ENCODE assay signal across 8 cellular contexts in genomic region chr7:148884299-148885022, GRCh38. TPM values are rescaled to one million over a fixed set of nuclear protein-coding genes. Genes with fewer than 3 reads are reported as not detected.
DNase-seq lines count a peak whose midpoint lies in the region; ATAC-seq, FAIRE-seq and TF ChIP-seq lines count a peak whose summit lies in the region.

No MANE protein-coding gene starts in this region.

- H3K4me3 ChIP-seq in NT2/D1 (ENCODE audit: insufficient read length, low read depth), result peak overlapping the region; percentile 60
- H3K4me3 ChIP-seq in endothelial cell of umbilical vein (replicated peaks in 1 of 3; ENCODE audit: insufficient read depth in 1 of 3, low read depth in 1 of 3, low read length in 3 of 3), result peak overlapping the region; percentile 74 to 97 (median 95)
- peak overlapping the region; percentile 71 for H3K4me3 ChIP-seq in mononuclear cell (ENCODE audit: low read length)

- DNase-seq in D341Med (ENCODE audit: low spot score) (peak; percentile 99), HTR-8/SVneo (ENCODE audit: insufficient read length, low spot score) (peak; percentile 90), NT2/D1 (ENCODE audit: low read depth, low spot score) (peak; percentile 70), endothelial cell of umbilical vein (ENCODE audit: low read depth, low spot score) (peak; percentile 92)
- DNase-seq in activated CD8-positive, alpha-beta memory T cell treated with anti-CD3 and anti-CD28 coated beads, Interleukin-2, amount 50 U/mL, for 48 hours, result peak; percentile 96
- DNase-seq in stimulated activated CD8-positive, alpha-beta memory T cell treated with anti-CD3 and anti-CD28 coated beads, Interleukin-2, amount 100 ng/mL, for 1 hour (ENCODE audit: low read depth in 2 of 2), result peak; percentile 85 to 87

- intact Hi-C loops in endothelial cell of umbilical vein (cut with micrococcal nuclease), result loop anchor here (1.0 to 10.0 kb wide), 10 partner anchors 38 to 310 kb away; partner anchors contain the start of genes PDIA4, ZNF398 and ZNF786

- CTCF ChIA-PET in endothelial cell of umbilical vein (lab: Charles Lee), result interaction anchor here (1.0 kb wide), 1 partner anchor 57 kb away, joined by 3 read pairs; no protein-coding TSS in a partner anchor

- H4K20me1 ChIP-seq in endothelial cell of umbilical vein (replicated peaks; ENCODE audit: control insufficient read depth, extremely low read depth, insufficient read depth, low read length), result peaks cover 6% of the 10 kb centered on the region

- ATAC-seq in GM21390 (IDR thresholded peaks at IDR 0.05; ENCODE audit: unreplicated experiment), result peak; percentile 86

- FAIRE-seq in HTR-8/SVneo (lab: Jason Lieb, UNC) (peak; percentile 51), endothelial cell of umbilical vein (lab: Jason Lieb, UNC) (peak; percentile 18)

- no TSS peak for BruUV-seq in endothelial cell of umbilical vein (replicated peaks; lab: Mats Ljungman, UMichigan)

- H3K4me2 ChIP-seq in endothelial cell of umbilical vein (ENCODE audit: insufficient read depth, low read length), result peak overlapping the region; percentile 14

- peak overlapping the region; percentile 81 for H3K27ac ChIP-seq in endothelial cell of umbilical vein (ENCODE audit: insufficient read depth, low read depth, low read length)

- H3K36me3 ChIP-seq in NT2/D1 (ENCODE audit: insufficient read depth, insufficient read length, low read length) (peaks cover 3% of the 10 kb centered on the region), endothelial cell of umbilical vein (ENCODE audit: control insufficient read depth in 2 of 2, extremely low read depth in 1 of 2, insufficient read depth in 2 of 2, low read length in 2 of 2) (no peaks in the 10 kb centered on the region)

- TF ChIP-seq POLR2A in endothelial cell of umbilical vein (IDR thresholded peaks at IDR 0.05; ENCODE audit: low read depth, low read length), result peak; percentile 72

- H3K9me3 ChIP-seq in NT2/D1 (ENCODE audit: insufficient read depth, low read length) (no peaks in the 10 kb centered on the region), endothelial cell of umbilical vein (replicated peaks; ENCODE audit: control insufficient read depth, insufficient read depth, low read length) (no peaks in the 10 kb centered on the region), mononuclear cell (ENCODE audit: low read depth, low read length) (no peaks in the 10 kb centered on the region)

- H3K27me3 ChIP-seq in NT2/D1 (ENCODE audit: insufficient read depth, insufficient read length) (no peaks in the 10 kb centered on the region), endothelial cell of umbilical vein (ENCODE audit: control insufficient read depth in 2 of 2, insufficient read depth in 2 of 2, low read length in 2 of 2) (no peaks in the 10 kb centered on the region), mononuclear cell (ENCODE audit: insufficient read depth, low read length) (no peaks in the 10 kb centered on the region)

- H3K4me1 ChIP-seq in NT2/D1 (ENCODE audit: insufficient read depth, insufficient read length) (no peaks in the 10 kb centered on the region), endothelial cell of umbilical vein (ENCODE audit: control insufficient read depth, extremely low read depth, insufficient read depth, low read length) (peaks cover 9% of the 10 kb centered on the region), mononuclear cell (ENCODE audit: insufficient read depth, low read length) (peaks cover 9% of the 10 kb centered on the region)

- H3K9me1 ChIP-seq in endothelial cell of umbilical vein (replicated peaks; ENCODE audit: control insufficient read depth, extremely low read depth, insufficient read depth, low read length), result no peaks in the 10 kb centered on the region

- H3K9ac ChIP-seq in NT2/D1 (ENCODE audit: insufficient read length, low read depth), result peak overlapping the region; percentile 83
- H3K9ac ChIP-seq in endothelial cell of umbilical vein (replicated peaks; ENCODE audit: extremely low read depth, insufficient read depth, low read length), result peak overlapping the region; percentile 90

- TF ChIP-seq CTCF in endothelial cell of umbilical vein (IDR thresholded peaks at IDR 0.05; ENCODE audit: extremely low read depth in 1 of 2, insufficient read depth in 1 of 2, low read depth in 1 of 2, low read length in 2 of 2), result no peak

- POLR2A ChIA-PET in endothelial cell of umbilical vein (lab: Charles Lee), result no interaction called here

- peak overlapping the region; percentile 88 for H2AFZ ChIP-seq in endothelial cell of umbilical vein (ENCODE audit: low read depth, low read length)

- dilution Hi-C loops in endothelial cell of umbilical vein (cut with MboI; ENCODE audit: extremely low pct_ligation_motif_present, low sequenced_read_pairs), result no loop called here

- peaks cover 45% of the 10 kb centered on the region for H3K79me2 ChIP-seq in endothelial cell of umbilical vein (ENCODE audit: control insufficient read depth, insufficient read depth, low read length)

TF ChIP-seq in endothelial cell of umbilical vein, 7 proteins besides CTCF, POLR2A, EP300 and RAD21:
- TF ChIP-seq POLR2AphosphoS5 (IDR thresholded peaks at IDR 0.05; ENCODE audit: insufficient read depth, low read depth, low read length), result peak; percentile 69
- TF ChIP-seq MAX (IDR thresholded peaks at IDR 0.05; ENCODE audit: insufficient read depth, insufficient read length), result no peak

RNA-seq across cellular contexts. Expression of gene EZH2, which starts 0.4 kb away (rescaled TPM):
- 29.5 and 33.4 TPM in 2 replicates for total RNA-seq in endothelial cell of umbilical vein
- 15.2 and 16.9 TPM in 2 replicates for polyA plus RNA-seq in endothelial cell of umbilical vein
- polyA plus RNA-seq in endothelial cell of umbilical vein (2011; cell fraction: cytosol; rRNA removed), result 23.1 and 23.9 TPM in 2 replicates
- 105 and 150 TPM in 2 replicates for polyA plus RNA-seq in endothelial cell of umbilical vein (2011; cell fraction: nucleus; rRNA removed)
- 12.6 and 23.5 TPM in 2 replicates for polyA plus RNA-seq in endothelial cell of umbilical vein (2012)
- 21.5 and 22.3 TPM in 2 replicates for polyA minus RNA-seq in endothelial cell of umbilical vein
- polyA minus RNA-seq in endothelial cell of umbilical vein (2011; cell fraction: cytosol; rRNA and poly(A)+ RNA removed), result 26.5 TPM
- polyA minus RNA-seq in endothelial cell of umbilical vein (2011; cell fraction: nucleus; rRNA and poly(A)+ RNA removed), result 27.1 and 39.0 TPM in 2 replicates
- 20.4 TPM for total RNA-seq in mononuclear cell

Comparison
In these comparisons a context has a peak if more than half of its experiments do, and no peak if none do; other contexts are left out.
1. Peak in every context shown above with its lines: DNase-seq, ATAC-seq, H3K4me3 ChIP-seq and H3K27ac ChIP-seq.